In genomic region chr4:123994917-123995316, GRCh38 we compare ENCODE assay signal across 20 cellular contexts.
DNase-seq lines count a peak whose midpoint lies in the region; ATAC-seq, FAIRE-seq and TF ChIP-seq lines count a peak whose summit lies in the region.
"Had no signal": no experiment of that assay in that cellular context is flagged by ENCODE, and none has a peak within 500 bp of the region (broad histone marks: within the 10 kb centered on the region; RNA-seq: fewer than 3 reads in every experiment).

No MANE protein-coding gene starts in this region.

- H3K4me3 ChIP-seq in GM23338 (no peak overlapping the region), astrocyte (ENCODE audit: insufficient read depth, low read depth, low read length) (no peak overlapping the region)
- H3K4me3 ChIP-seq: SK-N-MC had no signal

- H2AFZ ChIP-seq in GM23338 (no peak overlapping the region), astrocyte (ENCODE audit: low read depth, low read length) (no peak overlapping the region)
- H2AFZ ChIP-seq: parathyroid adenoma had no signal

- H3K4me2 ChIP-seq in GM23338 (no peak overlapping the region), astrocyte (ENCODE audit: low read length) (no peak overlapping the region)

- H3K27ac ChIP-seq in C4-2B (no peak overlapping the region), GM23338 (ENCODE audit: low read depth) (no peak overlapping the region), astrocyte (ENCODE audit: low read depth, low read length) (no peak overlapping the region)
- H3K27ac ChIP-seq: parathyroid adenoma, SK-N-MC had no signal

- H3K27me3 ChIP-seq in GM23338 (ENCODE audit: insufficient read depth) (no peaks in the 10 kb centered on the region), astrocyte (ENCODE audit: insufficient read depth, low read length) (no peaks in the 10 kb centered on the region)

- H3K4me1 ChIP-seq in GM23338 (ENCODE audit: insufficient read depth), result no peaks in the 10 kb centered on the region
- H3K4me1 ChIP-seq in astrocyte (ENCODE audit: insufficient read depth, low read length), result peaks cover 9% of the 10 kb centered on the region
- H3K4me1 ChIP-seq: parathyroid adenoma had no signal

- no peak overlapping the region for H3K27ac Mint-ChIP-seq in GM23338
- H3K27ac Mint-ChIP-seq in astrocyte (ENCODE audit: unreplicated experiment), result no peak overlapping the region
- no peak overlapping the region for H3K27ac Mint-ChIP-seq in glutamatergic neuron (ENCODE audit: unreplicated experiment)

- no peaks in the 10 kb centered on the region for H3K9me3 ChIP-seq in astrocyte (ENCODE audit: insufficient read depth, low read depth, low read length)

- peak; percentile 49 for DNase-seq in GM23338 (ENCODE audit: low spot score)
- DNase-seq in astrocyte (ENCODE audit: low read depth), result no peak
- no peak for DNase-seq in glutamatergic neuron
- DNase-seq in GM20000 (ENCODE audit: low spot score), result no peak
- no peak for DNase-seq in NCI-H748 treated with DMSO at 0.1 percent for 48 hours (lab: John Stamatoyannopoulos, UW)
- no peak for DNase-seq in GM13976 (ENCODE audit: low spot score)
- DNase-seq: activated CD8-positive, alpha-beta memory T cell treated with anti-CD3 and anti-CD28 coated beads for 24 hours; activated effector memory CD4-positive, alpha-beta T cell treated with Interleukin-2 at 50 U/mL for 16 hours; anterior cingulate cortex; DMS79 treated with DMSO at 0.1 percent for 48 hours; effector CD4-positive, alpha-beta T cell; KBM-7; kidney glomerular epithelial cell; NCI-H1417 had no signal

- H3K4me3 Mint-ChIP-seq in GM23338, result no peak overlapping the region
- no peak overlapping the region for H3K4me3 Mint-ChIP-seq in astrocyte (ENCODE audit: unreplicated experiment)
- H3K4me3 Mint-ChIP-seq in glutamatergic neuron (ENCODE audit: unreplicated experiment), result no peak overlapping the region

- no peaks in the 10 kb centered on the region for H3K4me1 Mint-ChIP-seq in GM23338
- peaks cover 16% of the 10 kb centered on the region for H3K4me1 Mint-ChIP-seq in astrocyte (ENCODE audit: low read depth, unreplicated experiment)
- no peaks in the 10 kb centered on the region for H3K4me1 Mint-ChIP-seq in glutamatergic neuron (ENCODE audit: low read depth, unreplicated experiment)

- H3K36me3 ChIP-seq in GM23338 (ENCODE audit: insufficient read depth), result no peaks in the 10 kb centered on the region
- H3K36me3 ChIP-seq in astrocyte (ENCODE audit: insufficient read depth, low read length), result no peaks in the 10 kb centered on the region

- in situ Hi-C loops in GM13976 (cut with MboI; ENCODE audit: low sequenced_read_pairs, unreplicated experiment), result no loop called here

- ATAC-seq in GM23338 (peak; percentile 48; the same call in 2 of the 3 replicates), HG03025 (IDR thresholded peaks at IDR 0.05; ENCODE audit: low FRiP score, unreplicated experiment) (no peak)

- peaks cover 11% of the 10 kb centered on the region for H3K9me3 Mint-ChIP-seq in GM23338
- peaks cover 2% of the 10 kb centered on the region for H3K9me3 Mint-ChIP-seq in astrocyte (ENCODE audit: unreplicated experiment)
- peaks cover 2% of the 10 kb centered on the region for H3K9me3 Mint-ChIP-seq in glutamatergic neuron (ENCODE audit: unreplicated experiment)

- no peak for FAIRE-seq in astrocyte (lab: Jason Lieb, UNC)
- FAIRE-seq: GM19239, TTC549 had no signal

- H3K9ac ChIP-seq in astrocyte (ENCODE audit: low read length), result no peak overlapping the region
- H3K9ac ChIP-seq: parathyroid adenoma had no signal

- TF ChIP-seq CTCF in C4-2B (conservative IDR thresholded peaks at IDR 0.05), result peak; percentile 46
- peak; percentile 22 to 56 for TF ChIP-seq CTCF in GM23338 (conservative IDR thresholded peaks at IDR 0.05; ENCODE audit: low read depth in 2 of 2)
- peak; percentile 41 for TF ChIP-seq CTCF in astrocyte (IDR thresholded peaks at IDR 0.05; ENCODE audit: insufficient read depth, low read depth, low read length)
- peak; percentile 39 for TF ChIP-seq CTCF in glutamatergic neuron (IDR thresholded peaks at IDR 0.05; ENCODE audit: partially characterized antibody, unreplicated experiment)
- no peak for TF ChIP-seq CTCF in GM20000 (IDR thresholded peaks at IDR 0.05; ENCODE audit: extremely low read depth, missing control alignments)
- TF ChIP-seq CTCF in GM13976 (IDR thresholded peaks at IDR 0.05; ENCODE audit: borderline replicate concordance, control extremely low read depth, extremely low read depth, insufficient read depth, missing control alignments), result no peak

- no peaks in the 10 kb centered on the region for H3F3A ChIP-seq in GM23338 (replicated peaks; ENCODE audit: low read depth)

- H3K36me3 Mint-ChIP-seq in GM23338 (ENCODE audit: low read depth) (peaks cover 6% of the 10 kb centered on the region; the same call in 2 of the 3 replicates), astrocyte (ENCODE audit: low read depth, unreplicated experiment) (no peaks in the 10 kb centered on the region), glutamatergic neuron (ENCODE audit: unreplicated experiment) (no peaks in the 10 kb centered on the region)

- H4K20me1 ChIP-seq in GM23338 (replicated peaks; ENCODE audit: insufficient read depth) (no peaks in the 10 kb centered on the region), astrocyte (ENCODE audit: insufficient read depth, low read length) (no peaks in the 10 kb centered on the region)

- H3K27me3 Mint-ChIP-seq in GM23338 (ENCODE audit: insufficient read depth, low read depth, poor library complexity), result peaks cover 2% of the 10 kb centered on the region
- no peaks in the 10 kb centered on the region for H3K27me3 Mint-ChIP-seq in astrocyte (ENCODE audit: low read depth, unreplicated experiment)
- peaks cover 2% of the 10 kb centered on the region for H3K27me3 Mint-ChIP-seq in glutamatergic neuron (ENCODE audit: unreplicated experiment)

- H3K9me2 ChIP-seq in GM23338 (ENCODE audit: insufficient read depth), result no peaks in the 10 kb centered on the region

- H3K79me2 ChIP-seq in GM23338 (replicated peaks; ENCODE audit: insufficient read depth) (no peaks in the 10 kb centered on the region), astrocyte (ENCODE audit: insufficient read depth, low read length) (no peaks in the 10 kb centered on the region)
- H3K79me2 ChIP-seq: parathyroid adenoma had no signal

TF ChIP-seq in GM23338, 12 proteins besides CTCF, POLR2A, EP300 and RAD21 (continues in another document):
- no peak for TF ChIP-seq JUNB (IDR thresholded peaks at IDR 0.05; ENCODE audit: unreplicated experiment)
- TF ChIP-seq EZH2 (IDR thresholded peaks at IDR 0.05; ENCODE audit: low read depth, unreplicated experiment), result no peak
- TF ChIP-seq ZNF331 (CRISPR knock-in tag; IDR thresholded peaks at IDR 0.05; ENCODE audit: low read depth), result no peak
- TF ChIP-seq ZNF114 (CRISPR knock-in tag; IDR thresholded peaks at IDR 0.05), result no peak
- TF ChIP-seq STAT1 (IDR thresholded peaks at IDR 0.05; ENCODE audit: unreplicated experiment), result no peak
- no peak for TF ChIP-seq ETS1 (IDR thresholded peaks at IDR 0.05)
- TF ChIP-seq POLR2AphosphoS5 (IDR thresholded peaks at IDR 0.05; ENCODE audit: low read depth), result no peak
- TF ChIP-seq CREB1 (CRISPR knock-in tag; IDR thresholded peaks at IDR 0.05; ENCODE audit: low read depth), result no peak
- no peak for TF ChIP-seq NANOG (IDR thresholded peaks at IDR 0.05; ENCODE audit: borderline replicate concordance)

Comparison
In these comparisons a context has a peak if more than half of its experiments do, and no peak if none do; other contexts are left out.
1. CTCF ChIP-seq: peak in C4-2B (single experiment), GM23338 (2 of 2), astrocyte (single experiment) and glutamatergic neuron (single experiment); none in GM20000 (single experiment) and GM13976 (single experiment).